Comparison of ENCODE assay signal across 19 cellular contexts in genomic region chr12:96883571-96883970, GRCh38. TPM values are rescaled to one million over a fixed set of nuclear protein-coding genes. Genes with fewer than 3 reads are reported as not detected.
DNase-seq lines count a peak whose midpoint lies in the region; TF ChIP-seq lines count a peak whose summit lies in the region.
"Had no signal": no experiment of that assay in that cellular context is flagged by ENCODE, and none has a peak within 500 bp of the region (broad histone marks: within the 10 kb centered on the region; RNA-seq: fewer than 3 reads in every experiment).

No MANE protein-coding gene starts in this region.

- H3K9me3 ChIP-seq in osteoblast (ENCODE audit: low read depth, low read length) = no peaks in the 10 kb centered on the region
- H3K9me3 ChIP-seq: SJCRH30 had no signal

- H3K18ac ChIP-seq in mesendoderm (ENCODE audit: low read length) = no peak overlapping the region

- H3K27me3 ChIP-seq in osteoblast (ENCODE audit: insufficient read depth, low read length) (no peaks in the 10 kb centered on the region), mesendoderm (ENCODE audit: insufficient read depth, low read length, poor library complexity) (no peaks in the 10 kb centered on the region)
- H3K27me3 ChIP-seq: SJCRH30 had no signal

- H3K27ac ChIP-seq in osteoblast (ENCODE audit: low read depth, low read length) (peak overlapping the region; percentile 69), mesendoderm (ENCODE audit: low read depth, low read length) (no peak overlapping the region)
- H3K27ac ChIP-seq: C4-2B, PC-9, SJCRH30 had no signal

- H3K23ac ChIP-seq in mesendoderm (ENCODE audit: low read length) = no peak overlapping the region

- no peak overlapping the region for H4K5ac ChIP-seq in mesendoderm (ENCODE audit: low read length)

- WGBS in mesendoderm (ENCODE audit: extremely low coverage, insufficient coverage, low lambda C conversion rate) = no CpG with 5 or more reads among the region's 4 CpGs

- no peak overlapping the region for H3K4me2 ChIP-seq in osteoblast (ENCODE audit: insufficient read depth, low read length)
- no peak overlapping the region for H3K4me2 ChIP-seq in mesendoderm (ENCODE audit: low read length)
- H3K4me2 ChIP-seq: PC-9 had no signal

- H3K4ac ChIP-seq in mesendoderm (ENCODE audit: low read depth, low read length) = no peak overlapping the region

- DNase-seq in HCEC 1CT (peak; percentile 36), NCI-H226 (peak; percentile 17), choroid plexus epithelial cell (ENCODE audit: low read depth) (peak; percentile 36), osteoblast (ENCODE audit: insufficient read length, low spot score, missing footprints) (no peak), HT-29 (ENCODE audit: low spot score) (no peak), mesendoderm (no peak), HK-2 (ENCODE audit: unreplicated experiment) (no peak)
- DNase-seq in activated naive CD4-positive, alpha-beta T cell treated with anti-CD3 and anti-CD28 coated beads, Interleukin-2, amount 50 U/mL, for 16 hours = no peak
- DNase-seq: ACHN, AML-193, H7, NCI-H1694 treated with DMSO at 0.1 percent for 48 hours, NCI-H2107, NCI-H345, NCI-H526, PC-9, SJCRH30 had no signal

- H3K79me1 ChIP-seq in mesendoderm (ENCODE audit: low read length) = no peaks in the 10 kb centered on the region

- H2BK15ac ChIP-seq in mesendoderm (replicated peaks; ENCODE audit: low read depth) = no peak overlapping the region

- no peak overlapping the region for H4K8ac ChIP-seq in mesendoderm (ENCODE audit: low read depth, low read length)

- no peaks in the 10 kb centered on the region for H4K20me1 ChIP-seq in osteoblast (ENCODE audit: insufficient read depth, low read length)

- H2AK5ac ChIP-seq in mesendoderm (ENCODE audit: low read length) = no peak overlapping the region

- H3K36me3 ChIP-seq in osteoblast (ENCODE audit: insufficient read depth, low read length) (no peaks in the 10 kb centered on the region), mesendoderm (ENCODE audit: control insufficient read depth, insufficient read depth, low read length) (no peaks in the 10 kb centered on the region)
- H3K36me3 ChIP-seq: SJCRH30 had no signal

- no peak overlapping the region for H3K9ac ChIP-seq in mesendoderm (ENCODE audit: low read length)

- no peak overlapping the region for H2BK5ac ChIP-seq in mesendoderm (ENCODE audit: low read length)

- no peaks in the 10 kb centered on the region for H3K79me2 ChIP-seq in osteoblast (ENCODE audit: insufficient read depth, low read length)
- H3K79me2 ChIP-seq in mesendoderm (ENCODE audit: control insufficient read depth, insufficient read depth, low read length) = no peaks in the 10 kb centered on the region

- no peak overlapping the region for H3K56ac ChIP-seq in mesendoderm (ENCODE audit: low read length)

- peaks cover 22% of the 10 kb centered on the region for H3K4me1 ChIP-seq in osteoblast (ENCODE audit: insufficient read depth, low read length)
- H3K4me1 ChIP-seq in mesendoderm (ENCODE audit: control insufficient read depth, low read depth, low read length) = no peaks in the 10 kb centered on the region
- H3K4me1 ChIP-seq: SJCRH30 had no signal

- H3K4me3 ChIP-seq in choroid plexus epithelial cell (ENCODE audit: low read depth, low read length) (no peak overlapping the region), osteoblast (ENCODE audit: insufficient read depth, low read length) (no peak overlapping the region), mesendoderm (ENCODE audit: low read length) (no peak overlapping the region)
- H3K4me3 ChIP-seq: K562, PC-9, SJCRH30 had no signal

- H2BK120ac ChIP-seq in mesendoderm (ENCODE audit: low read depth, low read length) = no peak overlapping the region

- TF ChIP-seq CTCF in choroid plexus epithelial cell (conservative IDR thresholded peaks at IDR 0.05; ENCODE audit: low read depth, low read length) (no peak), osteoblast (IDR thresholded peaks at IDR 0.05; ENCODE audit: extremely low read depth, low read depth, low read length) (no peak)

- H2AFZ ChIP-seq in osteoblast (ENCODE audit: low read length) = no peak overlapping the region
- H2AFZ ChIP-seq: PC-9 had no signal

RNA-seq across cellular contexts. Expression of gene NEDD1, which starts 23.5 kb away (rescaled TPM):
- 28.3 and 33.3 TPM in 2 replicates for total RNA-seq in osteoblast
- total RNA-seq in HT-29 (2014; rRNA removed; shearing (Covaris generic)) = 12.4 and 18.6 TPM in 2 replicates
- 17.5 TPM for polyA plus RNA-seq in mesendoderm (2013, experiment 1 of 2)
- 18.0 TPM for polyA plus RNA-seq in mesendoderm (2013, experiment 2 of 2)

Comparison
In these comparisons a context has a peak if more than half of its experiments do, and no peak if none do; other contexts are left out.
1. DNase-seq: peak in HCEC 1CT (single experiment), NCI-H226 (single experiment) and choroid plexus epithelial cell (single experiment); none in osteoblast (single experiment), HT-29 (single experiment), activated naive CD4-positive, alpha-beta T cell treated with anti-CD3 and anti-CD28 coated beads, Interleukin-2, amount 50 U/mL, for 16 hours (single experiment), mesendoderm (single experiment) and HK-2 (single experiment).